In the genomic region with DNA sequence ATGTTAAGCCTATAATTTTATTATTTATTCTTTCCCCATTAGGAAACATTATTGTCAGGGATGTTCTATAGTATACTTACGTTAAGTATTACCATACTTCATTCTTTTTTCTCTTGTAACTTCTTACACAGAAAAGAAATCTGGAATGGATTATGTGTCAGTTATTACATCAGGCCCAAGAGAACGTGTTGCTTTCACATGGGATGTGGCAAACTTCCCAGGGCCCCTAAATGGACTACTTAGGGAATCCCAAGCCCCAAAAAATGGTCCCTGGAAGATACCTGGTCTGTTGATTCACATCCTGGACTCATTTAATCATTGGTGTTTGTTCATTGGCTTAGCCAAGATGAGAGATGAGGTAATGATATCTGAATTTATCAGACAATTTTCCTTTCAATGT, we compare ENCODE assay signal across 18 cellular contexts.
A peak's percentile ranks its signal among the peaks of the same experiment; 100 is the strongest.
DNase-seq lines count a peak whose midpoint lies in the region; ATAC-seq and TF ChIP-seq lines count a peak whose summit lies in the region.
"Had no signal": no experiment of that assay in that cellular context is flagged by ENCODE, and none has a peak within 500 bp of the region (broad histone marks: within the 10 kb centered on the region; RNA-seq: fewer than 3 reads in every experiment).

No MANE protein-coding gene starts in this region.

- 68 to 74% (median 68%) methylated on average over 2 of the region's 2 CpGs for WGBS in psoas muscle, 3 donors

- intact Hi-C loops in psoas muscle (cut with DNase I) = no loop called here

- DNase-seq in AG10803 (ENCODE audit: low read depth) = peak; percentile 24
- DNase-seq in HS-5 (ENCODE audit: low read depth) = peak; percentile 13
- peak; percentile 37 for DNase-seq in fibroblast of gingiva (ENCODE audit: low read depth)
- peak; percentile 9 for DNase-seq in fibroblast of the conjunctiva (ENCODE audit: low read depth)
- DNase-seq in activated CD4-positive, CD25-positive, alpha-beta regulatory T cell (lab: John Stamatoyannopoulos, UW) = no peak
- DNase-seq in globus pallidus (ENCODE audit: low spot score) = no peak
- DNase-seq in psoas muscle = no peak
- DNase-seq: AML-193; BE2C; CD4-positive, alpha-beta T cell; CD8-positive, alpha-beta memory T cell; DMS53; DMS79 treated with DMSO at 0.1 percent for 48 hours; GF-D8; H7; HCEC 1CT had no signal

- H3K27me3 ChIP-seq in psoas muscle (ENCODE audit: insufficient read depth in 3 of 3, low read length in 2 of 3) = no peaks in the 10 kb centered on the region
- H3K27me3 ChIP-seq: BE2C; BLaER1 treated with 17β-estradiol and CSF1 and Interleukin-3, amounts not matched to agents 10 nM and 100 nM had no signal

- TF ChIP-seq CTCF in AG10803 (conservative IDR thresholded peaks at IDR 0.05; ENCODE audit: low read length) = no peak
- no peak for TF ChIP-seq CTCF in psoas muscle (IDR thresholded peaks at IDR 0.05)

- no peaks in the 10 kb centered on the region for H3K36me3 ChIP-seq in psoas muscle (ENCODE audit: insufficient read depth in 1 of 2, low read depth in 1 of 2)
- H3K36me3 ChIP-seq: BE2C; BLaER1 treated with 17β-estradiol and CSF1 and Interleukin-3, amounts not matched to agents 10 nM and 100 nM had no signal

- peaks cover 12% of the 10 kb centered on the region for H3K9me3 ChIP-seq in psoas muscle
- H3K9me3 ChIP-seq: BE2C had no signal

- H3K4me3 ChIP-seq in AG10803 (ENCODE audit: low read length) = no peak overlapping the region
- H3K4me3 ChIP-seq in psoas muscle = no peak overlapping the region
- H3K4me3 ChIP-seq: BLaER1 treated with 17β-estradiol and CSF1 and Interleukin-3, amounts not matched to agents 10 nM and 100 nM had no signal

- no peaks in the 10 kb centered on the region for H3K4me1 ChIP-seq in psoas muscle
- H3K4me1 ChIP-seq: BE2C; BLaER1 treated with 17β-estradiol and CSF1 and Interleukin-3, amounts not matched to agents 10 nM and 100 nM had no signal

- no peak for ATAC-seq in psoas muscle

- no peak overlapping the region for H3K27ac ChIP-seq in psoas muscle
- H3K27ac ChIP-seq: 22Rv1; BLaER1 treated with 17β-estradiol and CSF1 and Interleukin-3, amounts not matched to agents 10 nM and 100 nM had no signal

Comparison
In these comparisons a context has a peak if more than half of its experiments do, and no peak if none do; other contexts are left out.
1. DNase-seq: peak in AG10803 (single experiment), HS-5 (single experiment), fibroblast of gingiva (single experiment) and fibroblast of the conjunctiva (single experiment); none in activated CD4-positive, CD25-positive, alpha-beta regulatory T cell (0 of 4), globus pallidus (single experiment) and psoas muscle (0 of 2).